24 cellular contexts compared by ENCODE assay signal in genomic region chr20:43016257-43016656, GRCh38.
DNase-seq lines count a peak whose midpoint lies in the region; ATAC-seq, FAIRE-seq and TF ChIP-seq lines count a peak whose summit lies in the region.
"Had no signal": no experiment of that assay in that cellular context is flagged by ENCODE, and none has a peak within 500 bp of the region (broad histone marks: within the 10 kb centered on the region; RNA-seq: fewer than 3 reads in every experiment).

No MANE protein-coding gene starts in this region.

- no peak overlapping the region for H2AK5ac ChIP-seq in neuronal stem cell (ENCODE audit: low read depth, low read length)

- H4K8ac ChIP-seq in neuronal stem cell (ENCODE audit: low read depth, low read length) = no peak overlapping the region

- H3K9me3 ChIP-seq in HepG2 (ENCODE audit: low read length) = 0 out of 2 replicates have a peak, but pooled peaks cover 2% of the 10 kb centered on the region
- no peaks in the 10 kb centered on the region for H3K9me3 ChIP-seq in right lobe of liver
- no peaks in the 10 kb centered on the region for H3K9me3 ChIP-seq in SJCRH30 (replicated peaks)
- H3K9me3 ChIP-seq in neuronal stem cell (replicated peaks in 1 of 2; ENCODE audit: control insufficient read depth in 2 of 2, insufficient read depth in 1 of 2, low read depth in 1 of 2, low read length in 2 of 2) = no peaks in the 10 kb centered on the region
- H3K9me3 ChIP-seq: A549; BE2C; BLaER1 treated with 17β-estradiol and CSF1 and Interleukin-3, amounts not matched to agents 10 nM and 100 nM; HAP-1 had no signal

- CTCF ChIA-PET in HepG2 (lab: Yijun Ruan, JAX; ENCODE audit: low intra/inter-chr PET ratio, low total read pairs) = no interaction called here

- ATAC-seq in HepG2 (no peak), right lobe of liver (no peak), HG03520 (IDR thresholded peaks at IDR 0.05; ENCODE audit: unreplicated experiment) (no peak), HG02623 (IDR thresholded peaks at IDR 0.05; ENCODE audit: unreplicated experiment) (no peak), GM19395 (IDR thresholded peaks at IDR 0.05; ENCODE audit: unreplicated experiment) (no peak)
- ATAC-seq: A549, GM23338 had no signal

- no peak overlapping the region for H2BK12ac ChIP-seq in neuronal stem cell (ENCODE audit: low read length)

- DNase-seq in HepG2 (ENCODE audit: low spot score) (no peak), right lobe of liver (no peak), SJCRH30 (peak in 1 of 2 experiments; percentile 49), neuronal stem cell (ENCODE audit: low spot score) (no peak)
- DNase-seq: 8988T; ACHN; AML-193; BE2C; Calu3; CD4-positive, alpha-beta memory T cell; COR-L47; DMS53; DMS79 treated with DMSO at 0.1 percent for 48 hours; GF-D8; HFFc6 had no signal

- H3K4me2 ChIP-seq in HepG2 (ENCODE audit: low read depth, low read length) (no peak overlapping the region), neuronal stem cell (ENCODE audit: insufficient read depth, low read length, poor library complexity, severe bottlenecking) (no peak overlapping the region)
- H3K4me2 ChIP-seq: A549; BLaER1 treated with 17β-estradiol and CSF1 and Interleukin-3, amounts not matched to agents 10 nM and 100 nM; GM23338 had no signal

- intact Hi-C loops in HepG2 (cut with micrococcal nuclease; ENCODE audit: unreplicated experiment) (no loop called here), right lobe of liver (cut with DNase I) (no loop called here)

- no peaks in the 10 kb centered on the region for H3K79me1 ChIP-seq in neuronal stem cell (ENCODE audit: low read depth, low read length)

- TF ChIP-seq RAD21 in HepG2 (CRISPR knock-in tag; IDR thresholded peaks at IDR 0.05) = no peak

- no peaks in the 10 kb centered on the region for H3K79me2 ChIP-seq in HepG2 (ENCODE audit: insufficient read depth, low read length)

- no peak overlapping the region for H3K4me3 ChIP-seq in HepG2 (replicated peaks in 1 of 3; ENCODE audit: insufficient read depth in 1 of 3, low read depth in 2 of 3, low read length in 3 of 3)
- H3K4me3 ChIP-seq in right lobe of liver = no peak overlapping the region
- no peak overlapping the region for H3K4me3 ChIP-seq in SJCRH30
- no peak overlapping the region for H3K4me3 ChIP-seq in neuronal stem cell (ENCODE audit: low read length in 2 of 2)
- H3K4me3 ChIP-seq: A549; BLaER1 treated with 17β-estradiol and CSF1 and Interleukin-3, amounts not matched to agents 10 nM and 100 nM; GM23338; HAP-1 had no signal

- no peak overlapping the region for H4K91ac ChIP-seq in neuronal stem cell (ENCODE audit: low read depth, low read length, poor library complexity)

- H3K27me3 ChIP-seq in HepG2 (ENCODE audit: control insufficient read depth in 1 of 2, insufficient read depth in 2 of 2, low read length in 2 of 2) = no peaks in the 10 kb centered on the region
- H3K27me3 ChIP-seq in right lobe of liver = no peaks in the 10 kb centered on the region
- H3K27me3 ChIP-seq in SJCRH30 = no peaks in the 10 kb centered on the region
- H3K27me3 ChIP-seq in neuronal stem cell (ENCODE audit: control insufficient read depth in 3 of 3, insufficient read depth in 3 of 3, low read depth in 1 of 3, low read length in 3 of 3) = peaks cover 0 to 2% (median 0%) of the 10 kb centered on the region in 3 experiments
- H3K27me3 ChIP-seq: BE2C; BLaER1 treated with 17β-estradiol and CSF1 and Interleukin-3, amounts not matched to agents 10 nM and 100 nM had no signal

- no peak for TF ChIP-seq EP300 in HepG2 (IDR thresholded peaks at IDR 0.05; ENCODE audit: low read depth in 2 of 2, low read length in 2 of 2)
- no peak for TF ChIP-seq EP300 in HepG2 (CRISPR knock-in tag; IDR thresholded peaks at IDR 0.05; ENCODE audit: borderline replicate concordance)

- H3K14ac ChIP-seq in neuronal stem cell (ENCODE audit: low read length) = peak overlapping the region; percentile 63

- H3K36me3 ChIP-seq in HepG2 (replicated peaks in 1 of 2; ENCODE audit: control insufficient read depth in 1 of 2, insufficient read depth in 2 of 2, low read length in 2 of 2) = no peaks in the 10 kb centered on the region
- H3K36me3 ChIP-seq in right lobe of liver = no peaks in the 10 kb centered on the region
- no peaks in the 10 kb centered on the region for H3K36me3 ChIP-seq in SJCRH30
- H3K36me3 ChIP-seq in neuronal stem cell (replicated peaks in 1 of 2; ENCODE audit: control insufficient read depth in 2 of 2, insufficient read depth in 2 of 2, low read length in 2 of 2) = no peaks in the 10 kb centered on the region
- H3K36me3 ChIP-seq: BE2C; BLaER1 treated with 17β-estradiol and CSF1 and Interleukin-3, amounts not matched to agents 10 nM and 100 nM; HAP-1 had no signal

- H2BK15ac ChIP-seq in neuronal stem cell (ENCODE audit: low read length) = no peak overlapping the region

- POLR2A ChIA-PET in HepG2 (lab: Yijun Ruan, JAX) = no interaction called here

- no peak overlapping the region for H2BK120ac ChIP-seq in neuronal stem cell (ENCODE audit: low read depth, low read length)

- BruUV-seq in HepG2 (replicated peaks; lab: Mats Ljungman, UMichigan) = no TSS peak

- WGBS in HepG2 (ENCODE audit: low lambda C conversion rate) = under 1% methylated on average over 4 of the region's 4 CpGs
- 66% methylated on average over 4 of the region's 4 CpGs for WGBS in right lobe of liver (ENCODE audit: insufficient coverage, low coverage, low lambda C conversion rate, missing lambda C conversion rate)
- no CpG with 5 or more reads among the region's 4 CpGs for WGBS in neuronal stem cell (ENCODE audit: extremely low coverage in 2 of 2, insufficient read length in 2 of 2, insufficient replicate concordance in 1 of 2), 2 donors

- H2AFZ ChIP-seq in HepG2 (ENCODE audit: low read length) (no peak overlapping the region), neuronal stem cell (ENCODE audit: low read length) (no peak overlapping the region)
- H2AFZ ChIP-seq: GM23338 had no signal

- TF ChIP-seq POLR2A in HepG2 (IDR thresholded peaks at IDR 0.05; ENCODE audit: insufficient read depth in 1 of 2, low read depth in 2 of 2, low read length in 2 of 2) (no peak), right lobe of liver (IDR thresholded peaks at IDR 0.05) (no peak)

- no peak overlapping the region for H3K9ac ChIP-seq in HepG2 (ENCODE audit: insufficient read depth, low read depth, low read length)
- no peak overlapping the region for H3K9ac ChIP-seq in neuronal stem cell (ENCODE audit: low read depth, low read length, poor library complexity)
- H3K9ac ChIP-seq: BLaER1 treated with 17β-estradiol and CSF1 and Interleukin-3, amounts not matched to agents 10 nM and 100 nM had no signal

- H2BK5ac ChIP-seq in neuronal stem cell (ENCODE audit: low read length) = no peak overlapping the region

- TF ChIP-seq CTCF in HepG2 (CRISPR knock-in tag; IDR thresholded peaks at IDR 0.05) (no peak), right lobe of liver (IDR thresholded peaks at IDR 0.05) (no peak)

- H4K20me1 ChIP-seq in HepG2 (ENCODE audit: insufficient read depth, low read length) = no peaks in the 10 kb centered on the region
- H4K20me1 ChIP-seq: BLaER1 treated with 17β-estradiol and CSF1 and Interleukin-3, amounts not matched to agents 10 nM and 100 nM had no signal

- H3K4ac ChIP-seq in neuronal stem cell (ENCODE audit: low read length) = no peak overlapping the region

- H3K4me1 ChIP-seq in HepG2 (ENCODE audit: insufficient read depth, low read length) = no peaks in the 10 kb centered on the region
- H3K4me1 ChIP-seq in right lobe of liver = no peaks in the 10 kb centered on the region
- H3K4me1 ChIP-seq in SJCRH30 = peaks cover 19% of the 10 kb centered on the region
- H3K4me1 ChIP-seq in neuronal stem cell (ENCODE audit: control insufficient read depth in 2 of 2, insufficient read depth in 1 of 2, low read depth in 1 of 2, low read length in 2 of 2) = no peaks in the 10 kb centered on the region
- H3K4me1 ChIP-seq: A549, BE2C, HAP-1 had no signal

- in situ Hi-C loops in HepG2 (cut with HindIII; ENCODE audit: extremely low pct_ligation_motif_present, low pct_unique_long_range_greater_than_20kb) = no loop called here

- H3K27ac ChIP-seq in HepG2 (ENCODE audit: extremely low read length, insufficient read depth, low read length) (no peak overlapping the region), right lobe of liver (no peak overlapping the region), SJCRH30 (peak overlapping the region; percentile 8; the same call in 1 of the 2 replicates), neuronal stem cell (replicated peaks; ENCODE audit: low read length) (no peak overlapping the region)
- H3K27ac ChIP-seq: A549; BLaER1 treated with 17β-estradiol and CSF1 and Interleukin-3, amounts not matched to agents 10 nM and 100 nM had no signal

- FAIRE-seq in HepG2 (lab: Jason Lieb, UNC) = no peak
- FAIRE-seq: A549, GM12892, H54 had no signal

- no peak overlapping the region for H3K23ac ChIP-seq in neuronal stem cell (ENCODE audit: low read depth, low read length, poor library complexity)

- H3K18ac ChIP-seq in neuronal stem cell (ENCODE audit: low read length) = peak overlapping the region; percentile 19

TF ChIP-seq in HepG2, 621 proteins besides CTCF, POLR2A, EP300 and RAD21:
- TF ChIP-seq SOX6 (IDR thresholded peaks at IDR 0.05) = 0 out of 2 replicates have a peak, but pooled peaks have one; percentile 52
- no peak for TF ChIP-seq SOX6 (CRISPR knock-in tag; IDR thresholded peaks at IDR 0.05)
- TF ChIP-seq, protein P1, sequence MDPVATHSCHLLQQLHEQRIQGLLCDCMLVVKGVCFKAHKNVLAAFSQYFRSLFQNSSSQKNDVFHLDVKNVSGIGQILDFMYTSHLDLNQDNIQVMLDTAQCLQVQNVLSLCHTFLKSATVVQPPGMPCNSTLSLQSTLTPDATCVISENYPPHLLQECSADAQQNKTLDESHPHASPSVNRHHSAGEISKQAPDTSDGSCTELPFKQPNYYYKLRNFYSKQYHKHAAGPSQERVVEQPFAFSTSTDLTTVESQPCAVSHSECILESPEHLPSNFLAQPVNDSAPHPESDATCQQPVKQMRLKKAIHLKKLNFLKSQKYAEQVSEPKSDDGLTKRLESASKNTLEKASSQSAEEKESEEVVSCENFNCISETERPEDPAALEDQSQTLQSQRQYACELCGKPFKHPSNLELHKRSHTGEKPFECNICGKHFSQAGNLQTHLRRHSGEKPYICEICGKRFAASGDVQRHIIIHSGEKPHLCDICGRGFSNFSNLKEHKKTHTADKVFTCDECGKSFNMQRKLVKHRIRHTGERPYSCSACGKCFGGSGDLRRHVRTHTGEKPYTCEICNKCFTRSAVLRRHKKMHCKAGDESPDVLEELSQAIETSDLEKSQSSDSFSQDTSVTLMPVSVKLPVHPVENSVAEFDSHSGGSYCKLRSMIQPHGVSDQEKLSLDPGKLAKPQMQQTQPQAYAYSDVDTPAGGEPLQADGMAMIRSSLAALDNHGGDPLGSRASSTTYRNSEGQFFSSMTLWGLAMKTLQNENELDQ (CRISPR knock-in tag; IDR thresholded peaks at IDR 0.05; ENCODE audit: borderline replicate concordance) = no peak
- TF ChIP-seq ETV5 (CRISPR knock-in tag; IDR thresholded peaks at IDR 0.05; ENCODE audit: borderline replicate concordance) = no peak
